In genomic region chr18:58229162-58229561, GRCh38 we compare ENCODE assay signal across 26 cellular contexts.
DNase-seq lines count a peak whose midpoint lies in the region; ATAC-seq and TF ChIP-seq lines count a peak whose summit lies in the region.
"Had no signal": no experiment of that assay in that cellular context is flagged by ENCODE, and none has a peak within 500 bp of the region (broad histone marks: within the 10 kb centered on the region; RNA-seq: fewer than 3 reads in every experiment).

No MANE protein-coding gene starts in this region.

- H3K27ac ChIP-seq in C4-2B = peak overlapping the region; percentile 85
- no peak overlapping the region for H3K27ac ChIP-seq in neural progenitor cell
- H3K27ac ChIP-seq in A673 (ENCODE audit: low read depth, low read length, poor library complexity, severe bottlenecking) = no peak overlapping the region
- H3K27ac ChIP-seq: psoas muscle, SJSA1 had no signal

- H3K4me2 ChIP-seq in neural progenitor cell = peak overlapping the region; percentile 54

- CTCF ChIA-PET in A673 (lab: Charles Lee) = no interaction called here

- no peaks in the 10 kb centered on the region for H3K27me3 ChIP-seq in neural progenitor cell
- H3K27me3 ChIP-seq in A673 (replicated peaks; ENCODE audit: insufficient read depth, low read depth, low read length, poor library complexity) = no peaks in the 10 kb centered on the region
- H3K27me3 ChIP-seq: SJSA1 had no signal

- no peak for ATAC-seq in HG03045 (IDR thresholded peaks at IDR 0.05; ENCODE audit: unreplicated experiment)
- no peak for ATAC-seq in HG02610 (IDR thresholded peaks at IDR 0.05; ENCODE audit: unreplicated experiment)
- no peak for ATAC-seq in HG03521 (IDR thresholded peaks at IDR 0.05; ENCODE audit: unreplicated experiment)
- ATAC-seq: activated CD4-positive, CD25-positive, alpha-beta regulatory T cell treated with anti-CD3 and anti-CD28 coated beads, Interleukin-2, amount 50 U/mL, for 24 hours; activated naive CD8-positive, alpha-beta T cell treated with anti-CD3 and anti-CD28 coated beads, Interleukin-2, amount 50 U/mL, for 24 hours; activated T-cell treated with anti-CD3 and anti-CD28 coated beads, Interleukin-2, amount 50 U/mL, for 72 hours; effector memory CD8-positive, alpha-beta T cell; naive thymus-derived CD8-positive, alpha-beta T cell; psoas muscle; sciatic nerve; stimulated activated naive CD8-positive, alpha-beta T cell treated with anti-CD3 and anti-CD28 coated beads, Interleukin-15, amount 100 ng/mL, for 72 hours had no signal

- no peak overlapping the region for H3K27ac Mint-ChIP-seq in neural progenitor cell
- H3K27ac Mint-ChIP-seq: activated naive CD8-positive, alpha-beta T cell treated with anti-CD3 and anti-CD28 coated beads, Interleukin-2, amount 50 U/mL, for 24 hours; activated T-cell treated with anti-CD3 and anti-CD28 coated beads, Interleukin-2, amount 50 U/mL, for 72 hours; CD14-positive monocyte; effector memory CD8-positive, alpha-beta T cell; naive thymus-derived CD8-positive, alpha-beta T cell; stimulated activated naive CD8-positive, alpha-beta T cell treated with anti-CD3 and anti-CD28 coated beads, Interleukin-15, amount 100 ng/mL, for 72 hours had no signal

- H3K4me1 Mint-ChIP-seq in neural progenitor cell = peaks cover 48% of the 10 kb centered on the region

- H3K36me3 ChIP-seq in neural progenitor cell = no peaks in the 10 kb centered on the region
- no peaks in the 10 kb centered on the region for H3K36me3 ChIP-seq in A673 (ENCODE audit: insufficient read depth, low read length, poor library complexity, severe bottlenecking)

- intact Hi-C loops in A673 (cut with micrococcal nuclease; ENCODE audit: unreplicated experiment) = no loop called here

- H3K36me3 Mint-ChIP-seq in neural progenitor cell = peaks cover 5% of the 10 kb centered on the region
- H3K36me3 Mint-ChIP-seq: CD14-positive monocyte had no signal

- BruUV-seq in A673 (replicated peaks; lab: Mats Ljungman, UMichigan) = no TSS peak

- no peaks in the 10 kb centered on the region for H3K9me3 Mint-ChIP-seq in neural progenitor cell
- H3K9me3 Mint-ChIP-seq: effector memory CD8-positive, alpha-beta T cell had no signal

- peaks cover 4% of the 10 kb centered on the region for H3K27me3 Mint-ChIP-seq in neural progenitor cell (ENCODE audit: insufficient read depth, low read depth)
- H3K27me3 Mint-ChIP-seq: stimulated activated naive CD8-positive, alpha-beta T cell treated with anti-CD3 and anti-CD28 coated beads, Interleukin-15, amount 100 ng/mL, for 72 hours had no signal

- H4K20me1 ChIP-seq in neural progenitor cell (ENCODE audit: low read depth) = peaks cover 12% of the 10 kb centered on the region

- no peak overlapping the region for H2AFZ ChIP-seq in neural progenitor cell (replicated peaks)

- DNase-seq in NCI-H2171 (lab: John Stamatoyannopoulos, UW) (peak; percentile 63), cerebellar cortex (ENCODE audit: low spot score) (peak; percentile 56), neural progenitor cell (ENCODE audit: low spot score) (no peak), A673 (ENCODE audit: low spot score) (no peak)
- DNase-seq: 8988T; activated CD4-positive, alpha-beta T cell treated with anti-CD3 and anti-CD28 coated beads, Interleukin-2, amount 50 U/mL, for 48 hours; activated naive CD4-positive, alpha-beta T cell; activated naive CD8-positive, alpha-beta T cell treated with anti-CD3 and anti-CD28 coated beads, Interleukin-2, amount 50 U/mL, for 24 hours; activated T-cell treated with anti-CD3 and anti-CD28 coated beads, Interleukin-2, amount 50 U/mL, for 72 hours; effector memory CD8-positive, alpha-beta T cell; MM.1S; naive thymus-derived CD8-positive, alpha-beta T cell; NCI-H1105 treated with DMSO at 0.1 percent for 48 hours; NCI-H2029; NCI-H2227 treated with DMSO at 0.1 percent for 48 hours; psoas muscle; stimulated activated CD8-positive, alpha-beta memory T cell treated with anti-CD3 and anti-CD28 coated beads, Interleukin-4, amount 100 ng/mL, for 48 hours; stimulated activated naive CD8-positive, alpha-beta T cell treated with anti-CD3 and anti-CD28 coated beads, Interleukin-15, amount 100 ng/mL, for 72 hours had no signal

- H3K4me3 Mint-ChIP-seq in neural progenitor cell = no peak overlapping the region
- H3K4me3 Mint-ChIP-seq: activated naive CD8-positive, alpha-beta T cell treated with anti-CD3 and anti-CD28 coated beads, Interleukin-2, amount 50 U/mL, for 24 hours; activated T-cell treated with anti-CD3 and anti-CD28 coated beads, Interleukin-2, amount 50 U/mL, for 72 hours; CD14-positive monocyte; effector memory CD8-positive, alpha-beta T cell; naive thymus-derived CD8-positive, alpha-beta T cell; stimulated activated naive CD8-positive, alpha-beta T cell treated with anti-CD3 and anti-CD28 coated beads, Interleukin-15, amount 100 ng/mL, for 72 hours had no signal

- TF ChIP-seq CTCF in C4-2B (conservative IDR thresholded peaks at IDR 0.05) (no peak; the same call in 1 of the 2 replicates), neural progenitor cell (IDR thresholded peaks at IDR 0.05) (no peak), A673 (conservative IDR thresholded peaks at IDR 0.05; ENCODE audit: low read depth, low read length) (no peak)

- POLR2A ChIA-PET in A673 (lab: Charles Lee; ENCODE audit: low non-redundant PET) = no interaction called here

- H3K9ac ChIP-seq in neural progenitor cell = no peak overlapping the region

- H3K79me2 ChIP-seq in neural progenitor cell (ENCODE audit: low read depth) = peaks cover 8% of the 10 kb centered on the region

- H3K9me3 ChIP-seq in neural progenitor cell (ENCODE audit: low read depth) = no peaks in the 10 kb centered on the region
- no peaks in the 10 kb centered on the region for H3K9me3 ChIP-seq in A673 (ENCODE audit: low read depth, low read length, poor library complexity, severe bottlenecking)
- H3K9me3 ChIP-seq: psoas muscle, SJSA1 had no signal

- H3K4me3 ChIP-seq in neural progenitor cell (no peak overlapping the region), A673 (ENCODE audit: low read depth, low read length, poor library complexity, severe bottlenecking) (no peak overlapping the region)
- H3K4me3 ChIP-seq: psoas muscle, SJSA1 had no signal

- H3K4me1 ChIP-seq in neural progenitor cell = peaks cover 34% of the 10 kb centered on the region
- no peaks in the 10 kb centered on the region for H3K4me1 ChIP-seq in A673 (ENCODE audit: insufficient read depth, low read length, poor library complexity, severe bottlenecking)

- no peaks in the 10 kb centered on the region for H3F3A ChIP-seq in neural progenitor cell (ENCODE audit: low read depth)

Comparison
In these comparisons a context has a peak if more than half of its experiments do, and no peak if none do; other contexts are left out.
1. DNase-seq: peak in NCI-H2171 (single experiment) and cerebellar cortex (single experiment); none in neural progenitor cell (single experiment) and A673 (single experiment).